Comparison of ENCODE assay signal across 2 cellular contexts in the genomic region with DNA sequence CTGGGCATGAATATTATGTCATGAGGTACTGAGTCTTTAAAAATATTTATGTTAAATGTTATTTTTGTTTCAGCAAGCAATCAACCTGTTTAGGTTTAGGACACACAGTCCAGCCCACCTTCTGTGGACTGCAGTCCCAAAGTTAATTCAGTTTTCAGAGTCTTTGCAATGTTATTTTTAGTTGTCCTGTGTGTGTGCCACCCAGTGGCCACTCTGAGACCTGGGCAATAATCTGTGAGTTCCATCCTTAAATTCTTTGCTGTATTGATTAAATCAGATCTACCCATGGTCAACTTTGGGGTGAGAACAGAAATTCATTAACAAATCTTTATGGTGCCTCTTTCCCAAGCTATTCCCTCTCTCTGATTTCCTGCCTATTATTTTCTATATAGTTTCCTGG.
TF ChIP-seq lines count a peak whose summit lies in the region.

No MANE protein-coding gene starts in this region.

TF ChIP-seq in SK-N-SH, 30 proteins besides CTCF, POLR2A, EP300 and RAD21 (continued from another document):
- TF ChIP-seq, protein P1, sequence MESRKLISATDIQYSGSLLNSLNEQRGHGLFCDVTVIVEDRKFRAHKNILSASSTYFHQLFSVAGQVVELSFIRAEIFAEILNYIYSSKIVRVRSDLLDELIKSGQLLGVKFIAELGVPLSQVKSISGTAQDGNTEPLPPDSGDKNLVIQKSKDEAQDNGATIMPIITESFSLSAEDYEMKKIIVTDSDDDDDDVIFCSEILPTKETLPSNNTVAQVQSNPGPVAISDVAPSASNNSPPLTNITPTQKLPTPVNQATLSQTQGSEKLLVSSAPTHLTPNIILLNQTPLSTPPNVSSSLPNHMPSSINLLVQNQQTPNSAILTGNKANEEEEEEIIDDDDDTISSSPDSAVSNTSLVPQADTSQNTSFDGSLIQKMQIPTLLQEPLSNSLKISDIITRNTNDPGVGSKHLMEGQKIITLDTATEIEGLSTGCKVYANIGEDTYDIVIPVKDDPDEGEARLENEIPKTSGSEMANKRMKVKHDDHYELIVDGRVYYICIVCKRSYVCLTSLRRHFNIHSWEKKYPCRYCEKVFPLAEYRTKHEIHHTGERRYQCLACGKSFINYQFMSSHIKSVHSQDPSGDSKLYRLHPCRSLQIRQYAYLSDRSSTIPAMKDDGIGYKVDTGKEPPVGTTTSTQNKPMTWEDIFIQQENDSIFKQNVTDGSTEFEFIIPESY (IDR thresholded peaks at IDR 0.05; ENCODE audit: borderline replicate concordance, low read depth) = no peak
- TF ChIP-seq RFX5 (IDR thresholded peaks at IDR 0.05; ENCODE audit: low read length) (no peak), EZH2phosphoT487 (IDR thresholded peaks at IDR 0.05; ENCODE audit: borderline replicate concordance, low read depth) (no peak), GATA2 (CRISPR knock-in tag; IDR thresholded peaks at IDR 0.05) (no peak)
- TF ChIP-seq, protein P2, sequence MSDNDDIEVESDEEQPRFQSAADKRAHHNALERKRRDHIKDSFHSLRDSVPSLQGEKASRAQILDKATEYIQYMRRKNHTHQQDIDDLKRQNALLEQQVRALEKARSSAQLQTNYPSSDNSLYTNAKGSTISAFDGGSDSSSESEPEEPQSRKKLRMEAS (IDR thresholded peaks at IDR 0.05; ENCODE audit: low read depth) = no peak
TF ChIP-seq in SK-N-SH: peak in this region for 0.

TF ChIP-seq in SK-N-SH treated with all-trans-retinoic acid at 6 μM for 48 hours, 23 proteins besides CTCF, POLR2A, EP300 and RAD21 (continued from another document):
- TF ChIP-seq, protein P3, sequence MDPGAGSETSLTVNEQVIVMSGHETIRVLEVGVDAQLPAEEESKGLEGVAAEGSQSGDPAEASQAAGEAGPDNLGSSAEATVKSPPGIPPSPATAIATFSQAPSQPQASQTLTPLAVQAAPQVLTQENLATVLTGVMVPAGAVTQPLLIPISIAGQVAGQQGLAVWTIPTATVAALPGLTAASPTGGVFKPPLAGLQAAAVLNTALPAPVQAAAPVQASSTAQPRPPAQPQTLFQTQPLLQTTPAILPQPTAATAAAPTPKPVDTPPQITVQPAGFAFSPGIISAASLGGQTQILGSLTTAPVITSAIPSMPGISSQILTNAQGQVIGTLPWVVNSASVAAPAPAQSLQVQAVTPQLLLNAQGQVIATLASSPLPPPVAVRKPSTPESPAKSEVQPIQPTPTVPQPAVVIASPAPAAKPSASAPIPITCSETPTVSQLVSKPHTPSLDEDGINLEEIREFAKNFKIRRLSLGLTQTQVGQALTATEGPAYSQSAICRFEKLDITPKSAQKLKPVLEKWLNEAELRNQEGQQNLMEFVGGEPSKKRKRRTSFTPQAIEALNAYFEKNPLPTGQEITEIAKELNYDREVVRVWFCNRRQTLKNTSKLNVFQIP (CRISPR knock-in tag; IDR thresholded peaks at IDR 0.05; ENCODE audit: borderline replicate concordance, low read depth) = no peak
- TF ChIP-seq ZC3H10 (CRISPR knock-in tag; IDR thresholded peaks at IDR 0.05) (no peak), ZNF70 (CRISPR knock-in tag; IDR thresholded peaks at IDR 0.05) (no peak), TCF4 (CRISPR knock-in tag; IDR thresholded peaks at IDR 0.05; ENCODE audit: borderline replicate concordance) (no peak)
- TF ChIP-seq, protein P4, sequence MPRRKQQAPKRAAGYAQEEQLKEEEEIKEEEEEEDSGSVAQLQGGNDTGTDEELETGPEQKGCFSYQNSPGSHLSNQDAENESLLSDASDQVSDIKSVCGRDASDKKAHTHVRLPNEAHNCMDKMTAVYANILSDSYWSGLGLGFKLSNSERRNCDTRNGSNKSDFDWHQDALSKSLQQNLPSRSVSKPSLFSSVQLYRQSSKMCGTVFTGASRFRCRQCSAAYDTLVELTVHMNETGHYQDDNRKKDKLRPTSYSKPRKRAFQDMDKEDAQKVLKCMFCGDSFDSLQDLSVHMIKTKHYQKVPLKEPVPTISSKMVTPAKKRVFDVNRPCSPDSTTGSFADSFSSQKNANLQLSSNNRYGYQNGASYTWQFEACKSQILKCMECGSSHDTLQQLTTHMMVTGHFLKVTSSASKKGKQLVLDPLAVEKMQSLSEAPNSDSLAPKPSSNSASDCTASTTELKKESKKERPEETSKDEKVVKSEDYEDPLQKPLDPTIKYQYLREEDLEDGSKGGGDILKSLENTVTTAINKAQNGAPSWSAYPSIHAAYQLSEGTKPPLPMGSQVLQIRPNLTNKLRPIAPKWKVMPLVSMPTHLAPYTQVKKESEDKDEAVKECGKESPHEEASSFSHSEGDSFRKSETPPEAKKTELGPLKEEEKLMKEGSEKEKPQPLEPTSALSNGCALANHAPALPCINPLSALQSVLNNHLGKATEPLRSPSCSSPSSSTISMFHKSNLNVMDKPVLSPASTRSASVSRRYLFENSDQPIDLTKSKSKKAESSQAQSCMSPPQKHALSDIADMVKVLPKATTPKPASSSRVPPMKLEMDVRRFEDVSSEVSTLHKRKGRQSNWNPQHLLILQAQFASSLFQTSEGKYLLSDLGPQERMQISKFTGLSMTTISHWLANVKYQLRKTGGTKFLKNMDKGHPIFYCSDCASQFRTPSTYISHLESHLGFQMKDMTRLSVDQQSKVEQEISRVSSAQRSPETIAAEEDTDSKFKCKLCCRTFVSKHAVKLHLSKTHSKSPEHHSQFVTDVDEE (CRISPR knock-in tag; IDR thresholded peaks at IDR 0.05) = no peak
- TF ChIP-seq, protein P5, sequence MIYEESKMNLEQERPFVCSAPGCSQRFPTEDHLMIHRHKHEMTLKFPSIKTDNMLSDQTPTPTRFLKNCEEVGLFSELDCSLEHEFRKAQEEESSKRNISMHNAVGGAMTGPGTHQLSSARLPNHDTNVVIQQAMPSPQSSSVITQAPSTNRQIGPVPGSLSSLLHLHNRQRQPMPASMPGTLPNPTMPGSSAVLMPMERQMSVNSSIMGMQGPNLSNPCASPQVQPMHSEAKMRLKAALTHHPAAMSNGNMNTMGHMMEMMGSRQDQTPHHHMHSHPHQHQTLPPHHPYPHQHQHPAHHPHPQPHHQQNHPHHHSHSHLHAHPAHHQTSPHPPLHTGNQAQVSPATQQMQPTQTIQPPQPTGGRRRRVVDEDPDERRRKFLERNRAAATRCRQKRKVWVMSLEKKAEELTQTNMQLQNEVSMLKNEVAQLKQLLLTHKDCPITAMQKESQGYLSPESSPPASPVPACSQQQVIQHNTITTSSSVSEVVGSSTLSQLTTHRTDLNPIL (CRISPR knock-in tag; IDR thresholded peaks at IDR 0.05; ENCODE audit: low read depth) = no peak
